Comparison of ENCODE assay signal across 19 cellular contexts in genomic region chr4:120915311-120915710, GRCh38.
"Had no signal": no experiment of that assay in that cellular context is flagged by ENCODE, and none has a peak within 500 bp of the region (broad histone marks: within the 10 kb centered on the region; RNA-seq: fewer than 3 reads in every experiment).

No MANE protein-coding gene starts in this region.

- H3K27ac ChIP-seq: breast epithelium, gastroesophageal sphincter, transverse colon had no signal

- H3K4me3 Mint-ChIP-seq: activated T-helper 17 cell treated with anti-CD3 and anti-CD28 coated beads, Interleukin-2, amount 50 U/mL, for 72 hours; mesothelial cell of epicardium had no signal

- H3K4me1 ChIP-seq: breast epithelium had no signal

- H3K36me3 ChIP-seq: breast epithelium, gastroesophageal sphincter, transverse colon had no signal

- H3K27me3 ChIP-seq: breast epithelium, gastroesophageal sphincter, transverse colon had no signal

- DNase-seq: activated CD4-positive, alpha-beta T cell treated with anti-CD3 and anti-CD28 coated beads for 1 hour; activated CD4-positive, alpha-beta T cell treated with anti-CD3 and anti-CD28 coated beads, Interleukin-2, amount 50 U/mL, for 4 hours; activated naive CD4-positive, alpha-beta T cell treated with Interleukin-2 at 50 U/mL for 16 hours; aorta; dermis blood vessel endothelial cell; erythroblast; left colon; nucleus accumbens; posterior cingulate gyrus; stimulated activated CD4-positive, alpha-beta T cell treated with anti-CD3 and anti-CD28 coated beads, Interleukin-15, amount 100 ng/mL, for 24 hours; stimulated activated CD4-positive, alpha-beta T cell treated with anti-CD3 and anti-CD28 coated beads, Interleukin-4, amount 100 ng/mL, for 1 hour; stimulated activated naive CD4-positive, alpha-beta T cell treated with Interleukin-2 at 50 U/mL for 16 hours; transverse colon had no signal

- H3K4me3 ChIP-seq: breast epithelium, gastroesophageal sphincter, lung, transverse colon had no signal

- FAIRE-seq: islet of Langerhans had no signal

- H3K4me1 Mint-ChIP-seq: activated T-helper 17 cell treated with anti-CD3 and anti-CD28 coated beads, Interleukin-2, amount 50 U/mL, for 72 hours had no signal

- ATAC-seq: activated T-helper 17 cell treated with anti-CD3 and anti-CD28 coated beads, Interleukin-2, amount 50 U/mL, for 72 hours; gastroesophageal sphincter; left colon had no signal

- H3K27ac Mint-ChIP-seq: activated T-helper 17 cell treated with anti-CD3 and anti-CD28 coated beads, Interleukin-2, amount 50 U/mL, for 72 hours; mesothelial cell of epicardium had no signal

- H3K9me3 ChIP-seq: breast epithelium, gastroesophageal sphincter, transverse colon had no signal

- H3K9me3 Mint-ChIP-seq: activated T-helper 17 cell treated with anti-CD3 and anti-CD28 coated beads, Interleukin-2, amount 50 U/mL, for 72 hours; mesothelial cell of epicardium had no signal
